ENCODE assay signal across 21 cellular contexts in the genomic region with DNA sequence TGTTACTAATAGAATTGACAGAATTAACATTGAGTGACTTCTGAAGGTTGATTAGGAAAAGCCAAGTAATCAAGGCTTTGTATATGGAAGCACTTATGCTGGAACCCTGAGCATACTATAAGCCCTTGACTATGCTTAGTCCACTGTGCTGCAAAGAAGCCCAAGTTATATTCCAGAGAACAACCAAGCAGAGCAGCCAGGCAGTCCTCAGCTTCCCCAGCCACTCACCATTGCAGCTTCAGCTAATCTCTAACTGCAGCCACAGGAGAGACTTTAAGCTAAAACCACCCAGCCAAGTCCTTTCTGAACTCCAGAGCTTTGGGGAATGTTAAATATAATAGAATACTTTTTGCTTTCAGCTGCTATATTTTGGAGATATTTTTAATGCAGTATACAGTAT.
"Had no signal": no experiment of that assay in that cellular context is flagged by ENCODE, and none has a peak within 500 bp of the region (broad histone marks: within the 10 kb centered on the region; RNA-seq: fewer than 3 reads in every experiment).

No MANE protein-coding gene starts in this region.

- H3K36me3 ChIP-seq: left ventricle myocardium inferior, ovary, right atrium auricular region, right lobe of liver, tibial nerve, uterus had no signal

- H3K9me3 ChIP-seq: left ventricle myocardium inferior, ovary, right atrium auricular region, right lobe of liver, tibial nerve, uterus had no signal

- H3K4me3 ChIP-seq: left ventricle myocardium inferior, lung, ovary, right atrium auricular region, right lobe of liver, smooth muscle cell, tibial nerve, uterus had no signal

- H3K4me2 ChIP-seq: smooth muscle cell had no signal

- H3K27me3 ChIP-seq: ovary, right atrium auricular region, right lobe of liver, tibial nerve, uterus had no signal

- ATAC-seq: natural killer cell; right lobe of liver; stimulated activated memory B cell treated with anti-CD40 and anti-IgM and Interleukin-4, amounts not matched to agents 10 μg/mL and 1 μg/mL and 100 μg/mL, for 72 hours; stimulated activated naive CD8-positive, alpha-beta T cell treated with anti-CD3 and anti-CD28 coated beads, Interleukin-15, amount 100 ng/mL, for 72 hours had no signal

- DNase-seq: islet precursor cell; left ventricle myocardium inferior; mesendoderm; naive B cell; natural killer cell; nephron progenitor cell; ovary; right lobe of liver; stimulated activated CD4-positive, alpha-beta T cell treated with anti-CD3 and anti-CD28 coated beads, Interleukin-1b, Interleukin-23, amount 100 ng/mL, for 48 hours; stimulated activated CD4-positive, alpha-beta T cell treated with anti-CD3 and anti-CD28 coated beads, Interleukin-2, amount 100 ng/mL, for 48 hours; stimulated activated CD4-positive, alpha-beta T cell treated with anti-CD3 and anti-CD28 coated beads, Interleukin-4, amount 100 ng/mL, for 4 hours; stimulated activated CD8-positive, alpha-beta memory T cell treated with anti-CD3 and anti-CD28 coated beads, Interleukin-4, amount 100 ng/mL, for 48 hours; stimulated activated naive CD4-positive, alpha-beta T cell treated with Interleukin-2 at 50 U/mL for 16 hours; stimulated activated naive CD8-positive, alpha-beta T cell treated with anti-CD3 and anti-CD28 coated beads, Interleukin-15, amount 100 ng/mL, for 72 hours; substantia nigra; uterus had no signal

- H3K27ac ChIP-seq: left ventricle myocardium inferior, ovary, right atrium auricular region, right lobe of liver, tibial nerve, uterus had no signal

- H3K4me1 ChIP-seq: left ventricle myocardium inferior, right atrium auricular region, right lobe of liver, tibial nerve, uterus had no signal
